In genomic region chr15:92800013-92800412, GRCh38 we compare ENCODE assay signal across 25 cellular contexts.
DNase-seq lines count a peak whose midpoint lies in the region; ATAC-seq, FAIRE-seq and TF ChIP-seq lines count a peak whose summit lies in the region.
"Had no signal": no experiment of that assay in that cellular context is flagged by ENCODE, and none has a peak within 500 bp of the region (broad histone marks: within the 10 kb centered on the region; RNA-seq: fewer than 3 reads in every experiment).

No MANE protein-coding gene starts in this region.

- H3K4me2 ChIP-seq in A549: no peak overlapping the region
- H3K4me2 ChIP-seq: KMS-11, SK-N-SH had no signal

- no peaks in the 10 kb centered on the region for H3K9me3 Mint-ChIP-seq in endothelial cell (ENCODE audit: unreplicated experiment)
- H3K9me3 Mint-ChIP-seq: CD4-positive, alpha-beta memory T cell; IgD-negative memory B cell had no signal

- ATAC-seq in A549: no peak

- TF ChIP-seq CTCF in A549 (IDR thresholded peaks at IDR 0.05) (no peak), HEK293 (tag by site-specific recombination; IDR thresholded peaks at IDR 0.05) (no peak), RWPE1 (conservative IDR thresholded peaks at IDR 0.05; ENCODE audit: low read depth) (no peak), neutrophil (IDR thresholded peaks at IDR 0.05) (no peak), endothelial cell (IDR thresholded peaks at IDR 0.05; ENCODE audit: unreplicated experiment) (no peak)

- H3K27me3 ChIP-seq in neutrophil: no peaks in the 10 kb centered on the region
- no peaks in the 10 kb centered on the region for H3K27me3 ChIP-seq in HAP-1 (ENCODE audit: low read depth)
- H3K27me3 ChIP-seq: Peyer's patch had no signal

- no peak for TF ChIP-seq RAD21 in A549 (conservative IDR thresholded peaks at IDR 0.05 in 1 of 2, IDR thresholded peaks at IDR 0.05 in 1 of 2)

- H3K36me3 ChIP-seq in HEK293 (ENCODE audit: control insufficient read depth in 2 of 2, insufficient read depth in 1 of 2, low read length in 2 of 2) (no peaks in the 10 kb centered on the region), neutrophil (no peaks in the 10 kb centered on the region), HAP-1 (replicated peaks) (no peaks in the 10 kb centered on the region)
- H3K36me3 ChIP-seq: Peyer's patch had no signal

- no peak for TF ChIP-seq POLR2A in A549 (IDR thresholded peaks at IDR 0.05; ENCODE audit: low read length)

- no peak for TF ChIP-seq EP300 in A549 (IDR thresholded peaks at IDR 0.05)

- CTCF ChIA-PET in A549 (lab: Yijun Ruan, JAX): interaction anchor here (4.6 to 6.7 kb wide), 2 partner anchors 9 to 15 kb away, joined by 46 to 72 read pairs; no protein-coding TSS in a partner anchor
- CTCF ChIA-PET in HEK293 (lab: Yijun Ruan, JAX): interaction anchor here (1.0 kb wide), 1 partner anchor 118 kb away, joined by 5 read pairs; no protein-coding TSS in a partner anchor
- CTCF ChIA-PET in RWPE1 (lab: Yijun Ruan, JAX): no interaction called here

- H3K4me1 ChIP-seq in A549 (peaks cover 43% of the 10 kb centered on the region), HEK293 (ENCODE audit: control insufficient read depth, insufficient read depth, low read length) (no peaks in the 10 kb centered on the region), neutrophil (ENCODE audit: control insufficient read depth in 1 of 2, insufficient read depth in 1 of 2, low read depth in 1 of 2, low read length in 1 of 2) (peaks cover 44 to 47% of the 10 kb centered on the region in 2 experiments), HAP-1 (peaks cover 8% of the 10 kb centered on the region)

- no peak for FAIRE-seq in A549 (lab: Jason Lieb, UNC)
- FAIRE-seq: GM12892, H54 had no signal

- H3K27me3 Mint-ChIP-seq in endothelial cell (ENCODE audit: unreplicated experiment): peaks cover 5% of the 10 kb centered on the region
- H3K27me3 Mint-ChIP-seq: CD4-positive, alpha-beta memory T cell; IgD-negative memory B cell had no signal

- POLR2A ChIA-PET in A549 (lab: Yijun Ruan, JAX): no interaction called here
- POLR2A ChIA-PET in HEK293 (lab: Yijun Ruan, JAX): no interaction called here
- POLR2A ChIA-PET in RWPE1 (lab: Yijun Ruan, JAX; ENCODE audit: low non-redundant PET): no interaction called here

- in situ Hi-C loops in HAP-1 (cut with MboI; ENCODE audit: low sequenced_read_pairs): loop anchor here (10.0 kb wide), 1 partner anchor 115 kb away; no protein-coding TSS in a partner anchor

- no peak overlapping the region for H3K27ac Mint-ChIP-seq in endothelial cell (ENCODE audit: unreplicated experiment)
- H3K27ac Mint-ChIP-seq: IgD-negative memory B cell had no signal

- H3K4me3 Mint-ChIP-seq in endothelial cell (ENCODE audit: unreplicated experiment): no peak overlapping the region
- H3K4me3 Mint-ChIP-seq: CD4-positive, alpha-beta memory T cell; IgD-negative memory B cell had no signal

- H3K9me3 ChIP-seq in A549 (no peaks in the 10 kb centered on the region), HEK293 (ENCODE audit: control insufficient read depth, insufficient read depth, low read depth, low read length) (no peaks in the 10 kb centered on the region), neutrophil (no peaks in the 10 kb centered on the region), HAP-1 (no peaks in the 10 kb centered on the region)
- H3K9me3 ChIP-seq: Peyer's patch, SK-N-SH had no signal

- WGBS in A549 (ENCODE audit: missing lambda C conversion rate): 95% methylated on average over 2 of the region's 2 CpGs

- H3K4me3 ChIP-seq in A549 (no peak overlapping the region), HEK293 (ENCODE audit: low read depth, low read length) (no peak overlapping the region), neutrophil (ENCODE audit: low read depth in 1 of 2, low read length in 1 of 2) (no peak overlapping the region), HAP-1 (no peak overlapping the region)
- H3K4me3 ChIP-seq: Peyer's patch had no signal

- H3K36me3 Mint-ChIP-seq in endothelial cell (ENCODE audit: low read depth, unreplicated experiment): peaks cover 8% of the 10 kb centered on the region
- H3K36me3 Mint-ChIP-seq: CD4-positive, alpha-beta memory T cell; IgD-negative memory B cell had no signal

- peaks cover 3% of the 10 kb centered on the region for H3K4me1 Mint-ChIP-seq in endothelial cell (ENCODE audit: unreplicated experiment)

- H3K27ac ChIP-seq in A549 (peak overlapping the region; percentile 77 to 90; a peak in 5 of 6 replicates), HEK293 (ENCODE audit: extremely low read depth, low read depth, low read length) (no peak overlapping the region), RWPE1 (peak overlapping the region; percentile 76), neutrophil (peak overlapping the region; percentile 58)
- H3K27ac ChIP-seq: KMS-11, Peyer's patch had no signal

- no peak for DNase-seq in A549 (ENCODE audit: low read depth in 1 of 2, low spot score in 1 of 2)
- no peak for DNase-seq in RWPE1 (ENCODE audit: low spot score)
- DNase-seq in HAP-1 (ENCODE audit: low spot score in 2 of 2): no peak
- no peak for DNase-seq in endothelial cell (ENCODE audit: low spot score)
- DNase-seq in HCEC 1CT: no peak
- DNase-seq in NCI-H774 (lab: John Stamatoyannopoulos, UW): no peak
- DNase-seq: C1 segment of cervical spinal cord; CD4-positive, alpha-beta memory T cell; COR-L47; DND-41; MM.1S; NCI-H1694; NCI-H2029 treated with DMSO at 0.1 percent for 48 hours; NCI-H446 treated with DMSO at 0.1 percent for 48 hours; NCI-H526; SIG-M5; SK-N-SH; SW 1271 had no signal

TF ChIP-seq in A549, 52 proteins besides CTCF, POLR2A, EP300 and RAD21:
- no peak for TF ChIP-seq CHD4 (IDR thresholded peaks at IDR 0.05; ENCODE audit: borderline replicate concordance)
- 0 out of 2 replicates have a peak, but pooled peaks have one; percentile 53 for TF ChIP-seq TP53 (CRISPR knock-in tag; IDR thresholded peaks at IDR 0.05)

TF ChIP-seq in HEK293, 187 proteins besides CTCF, POLR2A, EP300 and RAD21:
- TF ChIP-seq ZNF24 (tag by site-specific recombination; IDR thresholded peaks at IDR 0.05) (no peak), ZNF280D (tag by site-specific recombination; IDR thresholded peaks at IDR 0.05) (peak; percentile 26; the same call in 1 of the 2 replicates), PRDM6 (tag by site-specific recombination; IDR thresholded peaks at IDR 0.05) (no peak)
